18 cellular contexts compared by ENCODE assay signal in the genomic region with DNA sequence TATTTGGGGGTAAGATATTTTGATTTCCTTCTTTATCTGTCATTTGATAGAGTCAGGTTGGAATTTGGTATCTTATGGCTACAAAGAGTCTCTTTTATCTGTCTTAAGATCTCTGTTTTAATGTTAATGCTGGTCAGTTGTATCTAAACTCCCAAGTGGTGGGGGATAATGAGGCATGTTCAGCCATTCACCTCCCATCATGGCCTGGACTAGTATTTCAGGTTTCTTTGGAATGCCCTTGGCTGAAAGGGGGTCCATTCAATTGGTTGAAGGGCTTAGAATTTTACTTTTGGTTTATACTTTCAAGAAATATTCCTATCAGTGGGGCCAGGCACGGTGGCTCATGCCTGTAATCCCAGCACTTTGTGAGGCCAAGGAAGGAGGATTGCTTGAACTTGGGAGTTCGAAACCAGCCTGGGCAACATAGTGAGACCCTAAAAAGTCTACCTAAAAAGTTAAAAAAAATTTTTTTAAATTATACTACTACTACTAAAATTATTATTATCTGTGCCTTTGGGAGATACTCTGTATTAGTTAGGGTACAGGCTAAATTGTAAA. TPM values are rescaled to one million over a fixed set of nuclear protein-coding genes. Genes with fewer than 3 reads are reported as not detected.
DNase-seq lines count a peak whose midpoint lies in the region; ATAC-seq and TF ChIP-seq lines count a peak whose summit lies in the region.
"Had no signal": no experiment of that assay in that cellular context is flagged by ENCODE, and none has a peak within 500 bp of the region (broad histone marks: within the 10 kb centered on the region; RNA-seq: fewer than 3 reads in every experiment).

No MANE protein-coding gene starts in this region.

- TF ChIP-seq POLR2A in esophagus squamous epithelium (IDR thresholded peaks at IDR 0.05) = no peak
- no peak for TF ChIP-seq POLR2A in stomach (IDR thresholded peaks at IDR 0.05)

- H3K9me3 Mint-ChIP-seq in activated T-helper 1 cell treated with anti-CD3 and anti-CD28 coated beads, Interleukin-12 subunit alpha, Interleukin-12 subunit beta, Interleukin-2, Interleukin-4 antibody, amounts not matched to agents 30 ng/mL and 10 ng/mL and 1 ng/mL, durations not matched to agents 14 hours and 24 hours and 36 hours = peaks cover 8% of the 10 kb centered on the region

- H3K36me3 ChIP-seq in left ventricle myocardium inferior = peaks cover 18% of the 10 kb centered on the region
- H3K36me3 ChIP-seq in esophagus squamous epithelium = no peaks in the 10 kb centered on the region
- H3K36me3 ChIP-seq in stomach = peaks cover 0 to 15% (median 10%) of the 10 kb centered on the region in 4 donors
- H3K36me3 ChIP-seq: SJSA1, thoracic aorta had no signal

- H3K4me3 Mint-ChIP-seq in activated T-helper 1 cell treated with anti-CD3 and anti-CD28 coated beads, Interleukin-12 subunit alpha, Interleukin-12 subunit beta, Interleukin-2, Interleukin-4 antibody, amounts not matched to agents 30 ng/mL and 10 ng/mL and 1 ng/mL, durations not matched to agents 14 hours and 24 hours and 36 hours = no peak overlapping the region

- H3K9me3 ChIP-seq in left ventricle myocardium inferior (replicated peaks) (no peaks in the 10 kb centered on the region), esophagus squamous epithelium (no peaks in the 10 kb centered on the region), stomach (no peaks in the 10 kb centered on the region)
- H3K9me3 ChIP-seq: left lung, pancreas, SJSA1, thoracic aorta had no signal

- peaks cover 46% of the 10 kb centered on the region for H3K36me3 Mint-ChIP-seq in activated T-helper 1 cell treated with anti-CD3 and anti-CD28 coated beads, Interleukin-12 subunit alpha, Interleukin-12 subunit beta, Interleukin-2, Interleukin-4 antibody, amounts not matched to agents 30 ng/mL and 10 ng/mL and 1 ng/mL, durations not matched to agents 14 hours and 24 hours and 36 hours (ENCODE audit: low read depth)

- peaks cover 75% of the 10 kb centered on the region for H3K4me1 Mint-ChIP-seq in activated T-helper 1 cell treated with anti-CD3 and anti-CD28 coated beads, Interleukin-12 subunit alpha, Interleukin-12 subunit beta, Interleukin-2, Interleukin-4 antibody, amounts not matched to agents 30 ng/mL and 10 ng/mL and 1 ng/mL, durations not matched to agents 14 hours and 24 hours and 36 hours (ENCODE audit: low read depth)

- TF ChIP-seq EP300 in stomach (IDR thresholded peaks at IDR 0.05) = no peak

- H3K27me3 Mint-ChIP-seq in activated T-helper 1 cell treated with anti-CD3 and anti-CD28 coated beads, Interleukin-12 subunit alpha, Interleukin-12 subunit beta, Interleukin-2, Interleukin-4 antibody, amounts not matched to agents 30 ng/mL and 10 ng/mL and 1 ng/mL, durations not matched to agents 14 hours and 24 hours and 36 hours (ENCODE audit: insufficient read depth) = no peaks in the 10 kb centered on the region

- peak overlapping the region; percentile 16 for H3K27ac Mint-ChIP-seq in activated T-helper 1 cell treated with anti-CD3 and anti-CD28 coated beads, Interleukin-12 subunit alpha, Interleukin-12 subunit beta, Interleukin-2, Interleukin-4 antibody, amounts not matched to agents 30 ng/mL and 10 ng/mL and 1 ng/mL, durations not matched to agents 14 hours and 24 hours and 36 hours

- ATAC-seq in Right ventricle myocardium inferior = no peak
- no peak for ATAC-seq in HG02938 (IDR thresholded peaks at IDR 0.05; ENCODE audit: unreplicated experiment)
- ATAC-seq in GM21360 (IDR thresholded peaks at IDR 0.05; ENCODE audit: unreplicated experiment) = no peak
- no peak for ATAC-seq in SK-N-SH treated with all-trans-retinoic acid at 6 μM for 48 hours
- ATAC-seq: left lung, pancreas had no signal

- intact Hi-C loops in left ventricle myocardium inferior (cut with micrococcal nuclease) = no loop called here
- intact Hi-C loops in Right ventricle myocardium inferior (cut with DNase I) = no loop called here
- intact Hi-C loops in activated T-helper 1 cell treated with anti-CD3 and anti-CD28 coated beads, Interleukin-12 subunit alpha, Interleukin-12 subunit beta, Interleukin-2, Interleukin-4 antibody, amounts not matched to agents 30 ng/mL and 10 ng/mL and 1 ng/mL, durations not matched to agents 14 hours and 24 hours and 36 hours (cut with micrococcal nuclease) = no loop called here
- intact Hi-C loops in esophagus squamous epithelium (cut with DNase I) = no loop called here
- intact Hi-C loops in stomach (cut with DNase I; ENCODE audit: low total_unique reads) = no loop called here

- H3K27ac ChIP-seq in left ventricle myocardium inferior (replicated peaks) = peak overlapping the region; percentile 99
- peak overlapping the region in 3 of 4 donors; percentile 69 to 87 (median 84) for H3K27ac ChIP-seq in esophagus squamous epithelium
- H3K27ac ChIP-seq in stomach = peak overlapping the region in 4 of 5 donors; percentile 25 to 98 (median 83)
- H3K27ac ChIP-seq: pancreas, SJSA1, thoracic aorta had no signal

- DNase-seq in left ventricle myocardium inferior (no peak), Right ventricle myocardium inferior (ENCODE audit: missing footprints) (no peak), esophagus squamous epithelium (lab: John Stamatoyannopoulos, UW) (no peak), stomach (no peak)
- no peak for DNase-seq in activated T-helper 1 cell treated with anti-CD3 and anti-CD28 coated beads, Interleukin-12 subunit alpha, Interleukin-12 subunit beta, Interleukin-2, Interleukin-4 antibody, amounts not matched to agents 30 ng/mL and 10 ng/mL and 1 ng/mL, durations not matched to agents 14 hours and 24 hours and 36 hours (ENCODE audit: low spot score)
- DNase-seq: activated CD4-positive, alpha-beta T cell treated with anti-CD3 and anti-CD28 coated beads for 48 hours; anterior cingulate cortex; effector memory CD4-positive, alpha-beta T cell; IMR-90; left lung; NCI-H748 treated with DMSO at 0.1 percent for 48 hours; pancreas; stimulated activated CD4-positive, alpha-beta T cell treated with anti-CD3 and anti-CD28 coated beads, Interleukin-4, amount 100 ng/mL, for 24 hours had no signal

- TF ChIP-seq CTCF in left ventricle myocardium inferior (IDR thresholded peaks at IDR 0.05; ENCODE audit: borderline replicate concordance) = no peak
- TF ChIP-seq CTCF in esophagus squamous epithelium (IDR thresholded peaks at IDR 0.05) = no peak
- TF ChIP-seq CTCF in stomach (IDR thresholded peaks at IDR 0.05) = no peak

- H3K4me1 ChIP-seq in left ventricle myocardium inferior (peaks cover 91% of the 10 kb centered on the region), esophagus squamous epithelium (peaks cover 36 to 94% (median 51%) of the 10 kb centered on the region in 3 donors), stomach (peaks cover 33 to 84% (median 56%) of the 10 kb centered on the region in 4 donors)

- H3K27me3 ChIP-seq in left ventricle myocardium inferior (ENCODE audit: low read depth) (no peaks in the 10 kb centered on the region), esophagus squamous epithelium (no peaks in the 10 kb centered on the region), stomach (no peaks in the 10 kb centered on the region)
- H3K27me3 ChIP-seq: left lung, pancreas, SJSA1 had no signal

- H3K4me3 ChIP-seq in left ventricle myocardium inferior = no peak overlapping the region
- no peak overlapping the region for H3K4me3 ChIP-seq in esophagus squamous epithelium
- no peak overlapping the region for H3K4me3 ChIP-seq in stomach
- H3K4me3 ChIP-seq: left lung, pancreas, SJSA1, thoracic aorta had no signal

- 90 to 94% methylated on average over 2 of the region's 2 CpGs for WGBS in esophagus squamous epithelium, 2 donors
- 96 to 98% (median 98%) methylated on average over 2 of the region's 2 CpGs for WGBS in stomach, 5 donors

TF ChIP-seq in SK-N-SH treated with all-trans-retinoic acid at 6 μM for 48 hours, 23 proteins besides CTCF, POLR2A, EP300 and RAD21:
- TF ChIP-seq, protein P1, sequence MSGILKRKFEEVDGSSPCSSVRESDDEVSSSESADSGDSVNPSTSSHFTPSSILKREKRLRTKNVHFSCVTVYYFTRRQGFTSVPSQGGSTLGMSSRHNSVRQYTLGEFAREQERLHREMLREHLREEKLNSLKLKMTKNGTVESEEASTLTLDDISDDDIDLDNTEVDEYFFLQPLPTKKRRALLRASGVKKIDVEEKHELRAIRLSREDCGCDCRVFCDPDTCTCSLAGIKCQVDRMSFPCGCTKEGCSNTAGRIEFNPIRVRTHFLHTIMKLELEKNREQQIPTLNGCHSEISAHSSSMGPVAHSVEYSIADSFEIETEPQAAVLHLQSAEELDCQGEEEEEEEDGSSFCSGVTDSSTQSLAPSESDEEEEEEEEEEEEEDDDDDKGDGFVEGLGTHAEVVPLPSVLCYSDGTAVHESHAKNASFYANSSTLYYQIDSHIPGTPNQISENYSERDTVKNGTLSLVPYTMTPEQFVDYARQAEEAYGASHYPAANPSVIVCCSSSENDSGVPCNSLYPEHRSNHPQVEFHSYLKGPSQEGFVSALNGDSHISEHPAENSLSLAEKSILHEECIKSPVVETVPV (CRISPR knock-in tag; IDR thresholded peaks at IDR 0.05) = no peak

RNA-seq across cellular contexts. Expression of gene DGLUCY, which starts 4.7 kb away (rescaled TPM):
- total RNA-seq in left ventricle myocardium inferior (220 TPM), Right ventricle myocardium inferior (202 TPM), esophagus squamous epithelium (10 to 100 TPM; 32.6 to 51.3 (median 38.9) TPM), stomach (100 to 1,000 TPM in 2 of 5 donors, 10 to 100 TPM in 3; 54.3 to 122 (median 87.9) TPM)
- total RNA-seq in activated T-helper 1 cell treated with anti-CD3 and anti-CD28 coated beads, Interleukin-12 subunit alpha, Interleukin-12 subunit beta, Interleukin-2, Interleukin-4 antibody, amounts not matched to agents 30 ng/mL and 10 ng/mL and 1 ng/mL, durations not matched to agents 14 hours and 24 hours and 36 hours = 28.2 and 28.6 TPM in 2 replicates
- polyA plus RNA-seq in stomach = 10 to 100 TPM; 24.1 to 32.9 (median 28.9) TPM

RNA-seq across cellular contexts. Expression of gene RPS6KA5, which starts 58.1 kb away (rescaled TPM):
- total RNA-seq in left ventricle myocardium inferior (6.4 TPM), Right ventricle myocardium inferior (10.6 TPM), esophagus squamous epithelium (10 to 100 TPM in 1 of 4 donors, 1 to 10 TPM in 3; 3.1 to 10.5 (median 8.1) TPM), stomach (10 to 100 TPM in 4 of 5 donors, 1 to 10 TPM in 1; 6.4 to 25.0 (median 16.5) TPM)
- total RNA-seq in activated T-helper 1 cell treated with anti-CD3 and anti-CD28 coated beads, Interleukin-12 subunit alpha, Interleukin-12 subunit beta, Interleukin-2, Interleukin-4 antibody, amounts not matched to agents 30 ng/mL and 10 ng/mL and 1 ng/mL, durations not matched to agents 14 hours and 24 hours and 36 hours = 16.6 and 16.7 TPM in 2 replicates
- polyA plus RNA-seq in stomach = 1 to 10 TPM; 1.6 to 3.8 (median 1.9) TPM
